ENCODE assay signal across 1 cellular context in genomic region chr17:80220709-80221215, GRCh38.
TF ChIP-seq lines count a peak whose summit lies in the region.

No MANE protein-coding gene starts in this region.

TF ChIP-seq in GM23338, 12 proteins besides CTCF, POLR2A, EP300 and RAD21 (continued from another document):
- no peak for TF ChIP-seq ZNF462 (CRISPR knock-in tag; IDR thresholded peaks at IDR 0.05)
- TF ChIP-seq ZNF114 (CRISPR knock-in tag; IDR thresholded peaks at IDR 0.05): no peak
- no peak for TF ChIP-seq ETS1 (IDR thresholded peaks at IDR 0.05)
- no peak for TF ChIP-seq STAT1 (IDR thresholded peaks at IDR 0.05; ENCODE audit: unreplicated experiment)
- TF ChIP-seq REST (IDR thresholded peaks at IDR 0.05; ENCODE audit: unreplicated experiment): no peak
- TF ChIP-seq EZH2phosphoT487 (IDR thresholded peaks at IDR 0.05; ENCODE audit: unreplicated experiment): no peak
- TF ChIP-seq CREB1 (CRISPR knock-in tag; IDR thresholded peaks at IDR 0.05; ENCODE audit: low read depth): no peak
- TF ChIP-seq JUNB (IDR thresholded peaks at IDR 0.05; ENCODE audit: unreplicated experiment): no peak
- no peak for TF ChIP-seq EZH2 (IDR thresholded peaks at IDR 0.05; ENCODE audit: low read depth, unreplicated experiment)
- no peak for TF ChIP-seq POLR2AphosphoS5 (IDR thresholded peaks at IDR 0.05; ENCODE audit: low read depth)
- TF ChIP-seq NANOG (IDR thresholded peaks at IDR 0.05; ENCODE audit: borderline replicate concordance): no peak
